Comparison of ENCODE assay signal across 8 cellular contexts in the genomic region with DNA sequence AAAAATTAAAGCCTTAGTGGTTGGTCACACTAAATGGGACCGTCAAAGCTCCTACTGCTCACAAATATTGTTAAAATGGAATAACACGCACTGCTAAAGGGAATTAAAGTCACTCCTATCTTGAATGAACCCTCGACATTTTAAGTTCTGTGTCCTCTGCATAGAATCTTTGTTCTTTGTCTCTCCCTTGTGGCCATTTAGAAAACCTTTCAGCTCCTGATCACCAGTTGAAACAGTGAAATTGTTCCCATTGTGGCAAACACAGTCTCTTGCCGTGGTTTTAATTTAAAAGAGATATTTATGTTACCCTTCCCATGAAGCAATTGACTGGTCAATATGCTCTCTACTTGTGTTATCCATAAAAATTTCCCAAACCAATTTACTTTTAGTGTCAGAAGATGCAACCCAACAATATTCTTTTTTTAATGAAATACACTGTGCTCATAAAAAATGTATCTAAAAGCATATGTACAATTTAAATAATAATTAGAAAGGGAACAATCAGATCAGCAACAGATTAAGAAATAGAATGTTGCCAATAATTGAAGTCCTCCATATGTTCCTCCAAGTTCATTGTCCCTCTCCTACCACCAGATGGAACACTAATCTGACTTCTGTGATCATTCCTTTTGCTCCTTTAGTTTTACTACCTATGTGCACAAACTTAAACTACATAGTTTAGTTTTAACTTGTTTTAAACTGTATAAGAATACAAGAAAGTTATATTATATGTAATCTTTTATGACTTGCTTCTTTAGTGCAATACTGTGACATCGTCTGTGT. TPM values are rescaled to one million over a fixed set of nuclear protein-coding genes. Genes with fewer than 3 reads are reported as not detected.
DNase-seq lines count a peak whose midpoint lies in the region; ATAC-seq and TF ChIP-seq lines count a peak whose summit lies in the region.
"Not testable (repeated sequence)": the region's sequence is repeated elsewhere in the genome, so short reads cannot be mapped to it uniquely, and the experiment has no call there.

No MANE protein-coding gene starts in this region.

- DNase-seq in EL, result peak; percentile 48
- peak; percentile 29 for DNase-seq in NCI-H69 (lab: John Stamatoyannopoulos, UW)
- DNase-seq in activated T-cell treated with anti-CD3 and anti-CD28 coated beads, Interleukin-2, amount 50 U/mL, for 72 hours; upper lobe of right lung: not testable (repeated sequence)
- DNase-seq in fibroblast of pulmonary artery (ENCODE audit: low read depth), result peak; percentile 81
- DNase-seq in midbrain (lab: John Stamatoyannopoulos, UW), result peak; percentile 60

- not testable (repeated sequence) for H3K9me3 ChIP-seq in upper lobe of right lung

- H3K27me3 ChIP-seq in upper lobe of right lung, result not testable (repeated sequence)

- H3K4me3 Mint-ChIP-seq in activated T-cell treated with anti-CD3 and anti-CD28 coated beads, Interleukin-2, amount 50 U/mL, for 72 hours, result not testable (repeated sequence)

- not testable (repeated sequence) for H3K4me3 ChIP-seq in fibroblast of pulmonary artery (replicated peaks; ENCODE audit: low read depth, low read length); upper lobe of right lung

- not testable (repeated sequence) for H3K27me3 Mint-ChIP-seq in activated T-cell treated with anti-CD3 and anti-CD28 coated beads, Interleukin-2, amount 50 U/mL, for 72 hours (ENCODE audit: low read depth)

- not testable (repeated sequence) for H3K4me1 ChIP-seq in upper lobe of right lung

- H3K27ac ChIP-seq in upper lobe of right lung, result not testable (repeated sequence)

- H3K36me3 Mint-ChIP-seq in activated T-cell treated with anti-CD3 and anti-CD28 coated beads, Interleukin-2, amount 50 U/mL, for 72 hours (ENCODE audit: insufficient read depth in 2 of 2), result not testable (repeated sequence)

- H3K36me3 ChIP-seq in upper lobe of right lung, result not testable (repeated sequence)

- ATAC-seq in GM21576 (IDR thresholded peaks at IDR 0.05; ENCODE audit: unreplicated experiment) (peak; percentile 66), HG03565 (IDR thresholded peaks at IDR 0.05; ENCODE audit: unreplicated experiment) (peak; percentile 71), upper lobe of right lung (peak; percentile 67)
- ATAC-seq in activated T-cell treated with anti-CD3 and anti-CD28 coated beads, Interleukin-2, amount 50 U/mL, for 72 hours (replicated peaks in 1 of 2), result peak; percentile 57 to 65

- H3K27ac Mint-ChIP-seq in activated T-cell treated with anti-CD3 and anti-CD28 coated beads, Interleukin-2, amount 50 U/mL, for 72 hours, result not testable (repeated sequence)

- peaks cover 21% of the 10 kb centered on the region for H3K4me1 Mint-ChIP-seq in activated T-cell treated with anti-CD3 and anti-CD28 coated beads, Interleukin-2, amount 50 U/mL, for 72 hours (ENCODE audit: low read depth)

- not testable (repeated sequence) for H3K9me3 Mint-ChIP-seq in activated T-cell treated with anti-CD3 and anti-CD28 coated beads, Interleukin-2, amount 50 U/mL, for 72 hours

- intact Hi-C loops in upper lobe of right lung (cut with DNase I), result not testable (repeated sequence)

- peak; percentile 71 for TF ChIP-seq CTCF in fibroblast of pulmonary artery (IDR thresholded peaks at IDR 0.05; ENCODE audit: low read length, missing control alignments)
- peak; percentile 65 for TF ChIP-seq CTCF in upper lobe of right lung (IDR thresholded peaks at IDR 0.05)

RNA-seq across cellular contexts. Expression of gene CTAGE6, which starts 20.3 kb away (rescaled TPM):
- 1 to 10 TPM in 1 of 2 donors, under 1 TPM in 1; 0.79 to 2.8 TPM for total RNA-seq in activated T-cell treated with anti-CD3 and anti-CD28 coated beads, Interleukin-2, amount 50 U/mL, for 72 hours
- total RNA-seq in upper lobe of right lung, result 0.52 TPM
